ENCODE assay signal across 1 cellular context in genomic region chr3:50167069-50167781, GRCh38.
TF ChIP-seq lines count a peak whose summit lies in the region.

No MANE protein-coding gene starts in this region.

TF ChIP-seq in H1, 55 proteins besides CTCF, POLR2A, EP300 and RAD21:
- TF ChIP-seq GTF2F1 (IDR thresholded peaks at IDR 0.05; ENCODE audit: borderline replicate concordance, low read depth, low read length) (no peak), EGR1 (IDR thresholded peaks at IDR 0.05; ENCODE audit: borderline replicate concordance, low read depth, low read length) (no peak), POU5F1 (IDR thresholded peaks at IDR 0.05; ENCODE audit: low read depth, low read length) (no peak), SIN3A (conservative IDR thresholded peaks at IDR 0.05 in 1 of 2, IDR thresholded peaks at IDR 0.05 in 1 of 2; ENCODE audit: low read depth in 1 of 2, low read length in 2 of 2) (no peak), FOSL1 (IDR thresholded peaks at IDR 0.05; ENCODE audit: insufficient read depth, low read depth, low read length) (no peak), KDM4A (IDR thresholded peaks at IDR 0.05; ENCODE audit: low read depth, low read length, severe bottlenecking) (no peak), MAFK (IDR thresholded peaks at IDR 0.05; ENCODE audit: low read depth, low read length) (no peak), PHF8 (conservative IDR thresholded peaks at IDR 0.05; ENCODE audit: low read depth, low read length) (no peak), SIRT6 (IDR thresholded peaks at IDR 0.05; ENCODE audit: low read length) (no peak), RBBP5 (IDR thresholded peaks at IDR 0.05; ENCODE audit: borderline replicate concordance, low read depth, low read length) (no peak), RFX5 (IDR thresholded peaks at IDR 0.05; ENCODE audit: borderline replicate concordance, low read depth, low read length) (no peak), CHD2 (IDR thresholded peaks at IDR 0.05; ENCODE audit: low read length) (no peak), USF2 (IDR thresholded peaks at IDR 0.05; ENCODE audit: low read length) (no peak), GABPA (IDR thresholded peaks at IDR 0.05; ENCODE audit: borderline replicate concordance, insufficient read depth, low read length) (no peak), CBX5 (IDR thresholded peaks at IDR 0.05; ENCODE audit: low read depth, low read length) (no peak), CBX8 (IDR thresholded peaks at IDR 0.05; ENCODE audit: borderline replicate concordance, low read depth, low read length) (no peak), CHD1 (IDR thresholded peaks at IDR 0.05; ENCODE audit: low read depth, low read length) (no peak), ASH2L (IDR thresholded peaks at IDR 0.05; ENCODE audit: low read length) (no peak), TAF7 (optimal IDR thresholded peaks at IDR 0.05; ENCODE audit: borderline replicate concordance, low read depth, low read length) (no peak)
TF ChIP-seq in H1: peak in this region for 0.
